Comparison of ENCODE assay signal across 12 cellular contexts in genomic region chr7:2299853-2300512, GRCh38. TPM values are rescaled to one million over a fixed set of nuclear protein-coding genes. Genes with fewer than 3 reads are reported as not detected.
DNase-seq lines count a peak whose midpoint lies in the region; ATAC-seq, FAIRE-seq and TF ChIP-seq lines count a peak whose summit lies in the region.
"Had no signal": no experiment of that assay in that cellular context is flagged by ENCODE, and none has a peak within 500 bp of the region (broad histone marks: within the 10 kb centered on the region; RNA-seq: fewer than 3 reads in every experiment).

No MANE protein-coding gene starts in this region.

- TF ChIP-seq POLR2A in endothelial cell of umbilical vein (IDR thresholded peaks at IDR 0.05; ENCODE audit: low read depth, low read length): no peak

- H4K20me1 ChIP-seq in endothelial cell of umbilical vein (replicated peaks; ENCODE audit: control insufficient read depth, extremely low read depth, insufficient read depth, low read length): no peaks in the 10 kb centered on the region

- H3K9me3 ChIP-seq in endothelial cell of umbilical vein (replicated peaks; ENCODE audit: control insufficient read depth, insufficient read depth, low read length): no peaks in the 10 kb centered on the region
- no peaks in the 10 kb centered on the region for H3K9me3 ChIP-seq in skeletal muscle tissue (ENCODE audit: control insufficient read depth in 3 of 3, low read length in 3 of 3)
- H3K9me3 ChIP-seq in psoas muscle: no peaks in the 10 kb centered on the region
- H3K9me3 ChIP-seq in T-helper 17 cell (ENCODE audit: control insufficient read depth, low read length, poor library complexity, severe bottlenecking): no peaks in the 10 kb centered on the region

- intact Hi-C loops in endothelial cell of umbilical vein (cut with micrococcal nuclease): no loop called here
- intact Hi-C loops in psoas muscle (cut with DNase I): no loop called here

- peak overlapping the region; percentile 14 for H2AFZ ChIP-seq in endothelial cell of umbilical vein (ENCODE audit: low read depth, low read length)

- TF ChIP-seq CTCF in endothelial cell of umbilical vein (IDR thresholded peaks at IDR 0.05; ENCODE audit: extremely low read depth in 1 of 2, insufficient read depth in 1 of 2, low read depth in 1 of 2, low read length in 2 of 2) (no peak), psoas muscle (IDR thresholded peaks at IDR 0.05) (no peak)

- H3K9me1 ChIP-seq in endothelial cell of umbilical vein (replicated peaks; ENCODE audit: control insufficient read depth, extremely low read depth, insufficient read depth, low read length): no peaks in the 10 kb centered on the region

- H3K27ac ChIP-seq in endothelial cell of umbilical vein (ENCODE audit: insufficient read depth, low read depth, low read length) (peak overlapping the region; percentile 46), skeletal muscle tissue (ENCODE audit: low read depth, low read length) (peak overlapping the region; percentile 56), psoas muscle (no peak overlapping the region)

- H3K4me2 ChIP-seq in endothelial cell of umbilical vein (ENCODE audit: insufficient read depth, low read length): peak overlapping the region; percentile 72

- dilution Hi-C loops in endothelial cell of umbilical vein (cut with MboI; ENCODE audit: extremely low pct_ligation_motif_present, low sequenced_read_pairs): no loop called here

- BruUV-seq in endothelial cell of umbilical vein (replicated peaks; lab: Mats Ljungman, UMichigan): no TSS peak

- POLR2A ChIA-PET in endothelial cell of umbilical vein (lab: Charles Lee): no interaction called here

- peaks cover 4% of the 10 kb centered on the region for H3K79me2 ChIP-seq in endothelial cell of umbilical vein (ENCODE audit: control insufficient read depth, insufficient read depth, low read length)

- peaks cover 6% of the 10 kb centered on the region for H3K4me1 Mint-ChIP-seq in T-helper 17 cell

- H3K4me1 ChIP-seq in endothelial cell of umbilical vein (ENCODE audit: control insufficient read depth, extremely low read depth, insufficient read depth, low read length): peaks cover 19% of the 10 kb centered on the region
- H3K4me1 ChIP-seq in skeletal muscle tissue (ENCODE audit: control insufficient read depth in 3 of 3, insufficient read depth in 3 of 3, low read length in 3 of 3): peaks cover 0 to 4% (median 3%) of the 10 kb centered on the region in 3 donors
- no peaks in the 10 kb centered on the region for H3K4me1 ChIP-seq in psoas muscle

- H3K36me3 Mint-ChIP-seq in T-helper 17 cell (ENCODE audit: low read depth): no peaks in the 10 kb centered on the region
- H3K36me3 Mint-ChIP-seq: activated naive CD4-positive, alpha-beta T cell treated with anti-CD3 and anti-CD28 coated beads, Interleukin-2, amount 50 U/mL, for 24 hours had no signal

- ATAC-seq in psoas muscle (no peak), T-helper 17 cell (no peak), GM21576 (IDR thresholded peaks at IDR 0.05; ENCODE audit: unreplicated experiment) (no peak)

- DNase-seq in ELF-1 (ENCODE audit: low read depth, low spot score) (peak; percentile 39), KBM-7 (peak; percentile 50), endothelial cell of umbilical vein (ENCODE audit: low read depth, low spot score) (peak; percentile 48), psoas muscle (no peak), T-helper 17 cell (no peak), nucleus accumbens (lab: John Stamatoyannopoulos, UW) (no peak)
- DNase-seq: DMS 273 treated with DMSO at 0.1 percent for 48 hours, NCI-H2081 treated with DMSO at 0.1 percent for 48 hours had no signal

- CTCF ChIA-PET in endothelial cell of umbilical vein (lab: Charles Lee): interaction anchor here (1.2 kb wide), 1 partner anchor 11 kb away, joined by 3 read pairs; no protein-coding TSS in a partner anchor

- FAIRE-seq in endothelial cell of umbilical vein (lab: Jason Lieb, UNC): peak; percentile 72

- H3K27ac Mint-ChIP-seq in T-helper 17 cell: no peak overlapping the region
- H3K27ac Mint-ChIP-seq: activated naive CD4-positive, alpha-beta T cell treated with anti-CD3 and anti-CD28 coated beads, Interleukin-2, amount 50 U/mL, for 24 hours; T-helper 2 cell treated with Interferon-gamma antibody and Interleukin-4, amounts not matched to agents 5 μg/mL and 100 μg/mL, for 36 hours had no signal

- H3K4me3 ChIP-seq in endothelial cell of umbilical vein (replicated peaks in 1 of 3; ENCODE audit: insufficient read depth in 1 of 3, low read depth in 1 of 3, low read length in 3 of 3) (peak overlapping the region in 1 of 3 experiments; percentile 11), skeletal muscle tissue (ENCODE audit: low read length in 3 of 3) (no peak overlapping the region), psoas muscle (no peak overlapping the region)

- in situ Hi-C loops in KBM-7 (cut with MboI; ENCODE audit: low pct_unique_long_range_greater_than_20kb, low sequenced_read_pairs): no loop called here

- H3K9ac ChIP-seq in endothelial cell of umbilical vein (replicated peaks; ENCODE audit: extremely low read depth, insufficient read depth, low read length) (peak overlapping the region; percentile 29), skeletal muscle tissue (ENCODE audit: low read depth in 1 of 3, low read length in 3 of 3) (no peak overlapping the region)

- no peaks in the 10 kb centered on the region for H3K27me3 ChIP-seq in endothelial cell of umbilical vein (ENCODE audit: control insufficient read depth in 2 of 2, insufficient read depth in 2 of 2, low read length in 2 of 2)
- H3K27me3 ChIP-seq in skeletal muscle tissue (ENCODE audit: control insufficient read depth in 3 of 3, insufficient read depth in 3 of 3, low read length in 3 of 3): no peaks in the 10 kb centered on the region
- H3K27me3 ChIP-seq in psoas muscle (ENCODE audit: insufficient read depth in 3 of 3, low read length in 2 of 3): no peaks in the 10 kb centered on the region

- WGBS in psoas muscle, 3 donors: 63 to 66% (median 66%) methylated on average over 9 of the region's 9 CpGs

- H3K27me3 Mint-ChIP-seq in T-helper 17 cell: no peaks in the 10 kb centered on the region
- H3K27me3 Mint-ChIP-seq: activated naive CD4-positive, alpha-beta T cell treated with anti-CD3 and anti-CD28 coated beads, Interleukin-2, amount 50 U/mL, for 24 hours had no signal

- H3K4me3 Mint-ChIP-seq in T-helper 17 cell: no peak overlapping the region
- H3K4me3 Mint-ChIP-seq: activated naive CD4-positive, alpha-beta T cell treated with anti-CD3 and anti-CD28 coated beads, Interleukin-2, amount 50 U/mL, for 24 hours; T-helper 2 cell treated with Interferon-gamma antibody and Interleukin-4, amounts not matched to agents 5 μg/mL and 100 μg/mL, for 36 hours had no signal

- H3K36me3 ChIP-seq in endothelial cell of umbilical vein (ENCODE audit: control insufficient read depth in 2 of 2, extremely low read depth in 1 of 2, insufficient read depth in 2 of 2, low read length in 2 of 2) (no peaks in the 10 kb centered on the region), skeletal muscle tissue (ENCODE audit: control insufficient read depth in 3 of 3, insufficient read depth in 3 of 3, low read length in 3 of 3) (no peaks in the 10 kb centered on the region), psoas muscle (ENCODE audit: insufficient read depth in 1 of 2, low read depth in 1 of 2) (no peaks in the 10 kb centered on the region)

RNA-seq across cellular contexts. Expression of gene SNX8, which starts 14.3 kb away (rescaled TPM):
- total RNA-seq in endothelial cell of umbilical vein (41.4 and 50.3 TPM in 2 replicates), skeletal muscle tissue (12.5 TPM), psoas muscle (10 to 100 TPM; 13.4 to 25.1 (median 21.7) TPM), T-helper 17 cell (1 to 10 TPM; 8.6 to 9.3 TPM)
- polyA plus RNA-seq in endothelial cell of umbilical vein (24.5 and 49.1 TPM in 2 replicates), psoas muscle (10 to 100 TPM in 2 of 3 donors, 1 to 10 TPM in 1; 8.4 to 14.3 (median 12.3) TPM)
- 30.5 and 36.6 TPM in 2 replicates for polyA plus RNA-seq in endothelial cell of umbilical vein (2011; cell fraction: cytosol; rRNA removed)
- 26.5 and 43.8 TPM in 2 replicates for polyA plus RNA-seq in endothelial cell of umbilical vein (2011; cell fraction: nucleus; rRNA removed)
- polyA plus RNA-seq in endothelial cell of umbilical vein (2012): 38.1 and 40.2 TPM in 2 replicates
- 47.8 and 61.4 TPM in 2 replicates for polyA minus RNA-seq in endothelial cell of umbilical vein
- 24.5 TPM for polyA minus RNA-seq in endothelial cell of umbilical vein (2011; cell fraction: cytosol; rRNA and poly(A)+ RNA removed)
- polyA minus RNA-seq in endothelial cell of umbilical vein (2011; cell fraction: nucleus; rRNA and poly(A)+ RNA removed): 19.8 and 21.1 TPM in 2 replicates

RNA-seq across cellular contexts. Expression of gene EIF3B, which starts 54.6 kb away (rescaled TPM):
- total RNA-seq in endothelial cell of umbilical vein: 198 and 207 TPM in 2 replicates
- 104 and 107 TPM in 2 replicates for polyA plus RNA-seq in endothelial cell of umbilical vein
- polyA plus RNA-seq in endothelial cell of umbilical vein (2011; cell fraction: cytosol; rRNA removed): 93.2 and 103 TPM in 2 replicates
- 273 and 313 TPM in 2 replicates for polyA plus RNA-seq in endothelial cell of umbilical vein (2011; cell fraction: nucleus; rRNA removed)
- 163 and 181 TPM in 2 replicates for polyA plus RNA-seq in endothelial cell of umbilical vein (2012)
- polyA minus RNA-seq in endothelial cell of umbilical vein: 113 and 145 TPM in 2 replicates
- 136 TPM for polyA minus RNA-seq in endothelial cell of umbilical vein (2011; cell fraction: cytosol; rRNA and poly(A)+ RNA removed)
- 83.3 and 97.0 TPM in 2 replicates for polyA minus RNA-seq in endothelial cell of umbilical vein (2011; cell fraction: nucleus; rRNA and poly(A)+ RNA removed)
- 120 TPM for total RNA-seq in skeletal muscle tissue
- 100 to 1,000 TPM; 101 to 203 (median 180) TPM for total RNA-seq in psoas muscle
- 100 to 1,000 TPM; 113 to 275 (median 159) TPM for polyA plus RNA-seq in psoas muscle
- total RNA-seq in T-helper 17 cell: 100 to 1,000 TPM; 139 to 176 TPM

RNA-seq across cellular contexts. Expression of gene NUDT1, which starts 58.0 kb away (rescaled TPM):
- total RNA-seq in endothelial cell of umbilical vein (23.9 and 26.0 TPM in 2 replicates), skeletal muscle tissue (20.9 TPM), psoas muscle (10 to 100 TPM in 2 of 4 donors, 1 to 10 TPM in 2; 5.6 to 12.4 (median 8.4) TPM), T-helper 17 cell (10 to 100 TPM; 12.7 to 16.2 TPM)
- polyA plus RNA-seq in endothelial cell of umbilical vein (22.9 and 25.9 TPM in 2 replicates), psoas muscle (10 to 100 TPM; 13.6 to 29.2 (median 19.1) TPM)
- 25.7 and 26.2 TPM in 2 replicates for polyA plus RNA-seq in endothelial cell of umbilical vein (2011; cell fraction: cytosol; rRNA removed)
- 10.5 and 10.6 TPM in 2 replicates for polyA plus RNA-seq in endothelial cell of umbilical vein (2011; cell fraction: nucleus; rRNA removed)
- polyA plus RNA-seq in endothelial cell of umbilical vein (2012): 19.9 and 31.0 TPM in 2 replicates
- 8.4 and 8.5 TPM in 2 replicates for polyA minus RNA-seq in endothelial cell of umbilical vein
- polyA minus RNA-seq in endothelial cell of umbilical vein (2011; cell fraction: cytosol; rRNA and poly(A)+ RNA removed): 16.8 TPM
- 0.77 and 4.4 TPM in 2 replicates for polyA minus RNA-seq in endothelial cell of umbilical vein (2011; cell fraction: nucleus; rRNA and poly(A)+ RNA removed)

RNA-seq across cellular contexts. Expression of gene MRM2, which starts 58.0 kb away (rescaled TPM):
- 20.8 and 21.3 TPM in 2 replicates for total RNA-seq in endothelial cell of umbilical vein
- polyA plus RNA-seq in endothelial cell of umbilical vein: 8.2 and 10.6 TPM in 2 replicates
- polyA plus RNA-seq in endothelial cell of umbilical vein (2011; cell fraction: cytosol; rRNA removed): 12.9 and 15.6 TPM in 2 replicates
- polyA plus RNA-seq in endothelial cell of umbilical vein (2011; cell fraction: nucleus; rRNA removed): 6.6 and 8.0 TPM in 2 replicates
- polyA plus RNA-seq in endothelial cell of umbilical vein (2012): 15.3 and 18.3 TPM in 2 replicates
- 10.1 and 12.2 TPM in 2 replicates for polyA minus RNA-seq in endothelial cell of umbilical vein
- polyA minus RNA-seq in endothelial cell of umbilical vein (2011; cell fraction: cytosol; rRNA and poly(A)+ RNA removed): 12.2 TPM
- polyA minus RNA-seq in endothelial cell of umbilical vein (2011; cell fraction: nucleus; rRNA and poly(A)+ RNA removed): 2.6 and 4.6 TPM in 2 replicates
- 16.7 TPM for total RNA-seq in skeletal muscle tissue
- total RNA-seq in psoas muscle: 10 to 100 TPM; 15.9 to 21.9 (median 18.4) TPM
- 10 to 100 TPM; 21.6 to 53.0 (median 41.1) TPM for polyA plus RNA-seq in psoas muscle
- 1 to 10 TPM; 4.1 to 4.2 TPM for total RNA-seq in T-helper 17 cell

Comparison
In these comparisons a context has a peak if more than half of its experiments do, and no peak if none do; other contexts are left out.
1. DNase-seq: peak in ELF-1 (single experiment), KBM-7 (single experiment) and endothelial cell of umbilical vein (single experiment); none in psoas muscle (0 of 2), T-helper 17 cell (0 of 3) and nucleus accumbens (0 of 56).